ENCODE assay signal across 1 cellular context in the genomic region with DNA sequence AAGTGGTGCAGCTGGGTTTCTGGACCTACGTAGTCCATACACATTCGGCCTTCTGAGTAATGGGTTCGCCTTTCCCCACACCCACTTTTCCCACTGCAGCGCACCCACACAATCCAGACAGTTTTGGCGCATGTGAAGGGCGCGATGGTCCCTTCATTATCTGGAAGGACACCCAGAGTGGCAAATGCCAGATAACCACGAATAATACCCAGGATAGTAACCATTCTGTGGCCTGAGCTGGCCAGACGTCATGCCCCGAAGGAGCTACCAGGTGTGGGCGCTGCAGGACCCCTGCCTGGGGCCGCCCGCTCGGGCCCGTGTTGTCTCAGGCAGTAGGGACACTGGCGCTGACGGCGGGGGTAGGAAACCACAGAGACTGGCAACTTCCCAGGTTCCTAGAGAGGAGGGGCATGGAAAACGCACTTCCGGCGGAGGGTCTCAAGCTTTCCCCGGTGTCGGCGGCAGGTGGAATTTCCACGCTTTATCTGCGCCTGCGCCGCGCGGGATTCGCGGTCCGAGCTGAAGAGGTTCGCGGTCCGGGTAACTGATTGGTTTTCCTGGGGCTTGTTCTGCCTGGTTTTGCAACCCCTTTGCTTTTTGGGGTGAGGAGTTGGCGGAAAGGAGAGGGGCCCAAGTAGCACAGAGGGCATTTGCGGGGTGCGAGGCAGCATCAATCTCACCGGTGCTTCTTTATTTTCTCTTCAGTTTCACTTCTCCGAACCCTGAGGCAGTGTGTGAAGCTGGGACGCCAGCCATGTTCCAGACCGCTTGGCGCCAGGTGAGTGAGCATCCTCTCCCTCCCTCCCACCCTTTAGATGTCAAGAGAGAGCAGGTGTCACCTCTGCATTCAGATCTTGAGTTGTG.
TF ChIP-seq lines count a peak whose summit lies in the region.

Gene ZNF620, plus strand, starts transcription at position 441 of the 864 bp plus-strand sequence. Its CDS starts 314 bp downstream, at position 755.

TF ChIP-seq in HepG2, 621 proteins besides CTCF, POLR2A, EP300 and RAD21 (continued from another document and continues in another):
- no peak for TF ChIP-seq DZIP1 (CRISPR knock-in tag; IDR thresholded peaks at IDR 0.05)
- TF ChIP-seq RBFOX2 (IDR thresholded peaks at IDR 0.05; ENCODE audit: low read depth, low read length): peak; percentile 73
- TF ChIP-seq ZNF577 (CRISPR knock-in tag; IDR thresholded peaks at IDR 0.05; ENCODE audit: borderline replicate concordance, low read depth): no peak
- TF ChIP-seq MYNN (CRISPR knock-in tag; IDR thresholded peaks at IDR 0.05; ENCODE audit: low read depth): no peak
- TF ChIP-seq ZNF784 (CRISPR knock-in tag; IDR thresholded peaks at IDR 0.05; ENCODE audit: borderline replicate concordance): no peak
- TF ChIP-seq ZNF34 (CRISPR knock-in tag; IDR thresholded peaks at IDR 0.05; ENCODE audit: borderline replicate concordance): no peak
- TF ChIP-seq ZNF296 (CRISPR knock-in tag; conservative IDR thresholded peaks at IDR 0.05): no peak
- TF ChIP-seq ZIK1 (CRISPR knock-in tag; IDR thresholded peaks at IDR 0.05; ENCODE audit: borderline replicate concordance, low read depth): no peak
- TF ChIP-seq NFYC (CRISPR knock-in tag; IDR thresholded peaks at IDR 0.05): 0 out of 2 replicates have a peak, but pooled peaks have one; percentile 10
- no peak for TF ChIP-seq ZNF24 (IDR thresholded peaks at IDR 0.05)
- TF ChIP-seq STAG1 (CRISPR knock-in tag; IDR thresholded peaks at IDR 0.05): peak; percentile 48
- TF ChIP-seq ZSCAN9 (CRISPR knock-in tag; IDR thresholded peaks at IDR 0.05; ENCODE audit: borderline replicate concordance): no peak
- TF ChIP-seq ZNF724P (CRISPR knock-in tag; IDR thresholded peaks at IDR 0.05; ENCODE audit: borderline replicate concordance): no peak
- TF ChIP-seq ZBTB14 (CRISPR knock-in tag; IDR thresholded peaks at IDR 0.05): no peak
- TF ChIP-seq ADNP (CRISPR knock-in tag; IDR thresholded peaks at IDR 0.05): no peak
- TF ChIP-seq ZNF260 (CRISPR knock-in tag; IDR thresholded peaks at IDR 0.05; ENCODE audit: borderline replicate concordance, low read depth): no peak
- TF ChIP-seq CBFB (CRISPR knock-in tag; IDR thresholded peaks at IDR 0.05): peak; percentile 76
- TF ChIP-seq ZNF256 (CRISPR knock-in tag; conservative IDR thresholded peaks at IDR 0.05): no peak
- no peak for TF ChIP-seq HNF1A (IDR thresholded peaks at IDR 0.05; ENCODE audit: low read depth)
- TF ChIP-seq HNF1A (CRISPR knock-in tag; IDR thresholded peaks at IDR 0.05; ENCODE audit: borderline replicate concordance): 0 out of 2 replicates have a peak, but pooled peaks have one; percentile 34
- TF ChIP-seq ZNF430 (CRISPR knock-in tag; IDR thresholded peaks at IDR 0.05): 0 out of 2 replicates have a peak, but pooled peaks have one; percentile 37
- TF ChIP-seq ZNF496 (CRISPR knock-in tag; IDR thresholded peaks at IDR 0.05; ENCODE audit: insufficient replicate concordance): no peak
- no peak for TF ChIP-seq SMARCE1 (IDR thresholded peaks at IDR 0.05; ENCODE audit: borderline replicate concordance)
- TF ChIP-seq ATF3 (CRISPR knock-in tag; IDR thresholded peaks at IDR 0.05): no peak
- peak; percentile 91 for TF ChIP-seq THAP11 (CRISPR knock-in tag; IDR thresholded peaks at IDR 0.05)
- TF ChIP-seq GATAD2A (CRISPR knock-in tag; IDR thresholded peaks at IDR 0.05): peak; percentile 75
- TF ChIP-seq BRCA1 (CRISPR knock-in tag; IDR thresholded peaks at IDR 0.05): no peak
- peak; percentile 64; the same call in 1 of the 2 replicates for TF ChIP-seq ZNF350 (CRISPR knock-in tag; IDR thresholded peaks at IDR 0.05; ENCODE audit: borderline replicate concordance, low read depth)
- peak; percentile 35 for TF ChIP-seq ERF (CRISPR knock-in tag; IDR thresholded peaks at IDR 0.05)
- TF ChIP-seq KMT2A (CRISPR knock-in tag; IDR thresholded peaks at IDR 0.05): peak; percentile 89
- TF ChIP-seq SCMH1 (CRISPR knock-in tag; IDR thresholded peaks at IDR 0.05; ENCODE audit: borderline replicate concordance): no peak
- no peak for TF ChIP-seq TMF1 (CRISPR knock-in tag; IDR thresholded peaks at IDR 0.05; ENCODE audit: low read depth)
- 0 out of 2 replicates have a peak, but pooled peaks have one; percentile 42 for TF ChIP-seq SMYD3 (CRISPR knock-in tag; IDR thresholded peaks at IDR 0.05)
- TF ChIP-seq, protein P1, sequence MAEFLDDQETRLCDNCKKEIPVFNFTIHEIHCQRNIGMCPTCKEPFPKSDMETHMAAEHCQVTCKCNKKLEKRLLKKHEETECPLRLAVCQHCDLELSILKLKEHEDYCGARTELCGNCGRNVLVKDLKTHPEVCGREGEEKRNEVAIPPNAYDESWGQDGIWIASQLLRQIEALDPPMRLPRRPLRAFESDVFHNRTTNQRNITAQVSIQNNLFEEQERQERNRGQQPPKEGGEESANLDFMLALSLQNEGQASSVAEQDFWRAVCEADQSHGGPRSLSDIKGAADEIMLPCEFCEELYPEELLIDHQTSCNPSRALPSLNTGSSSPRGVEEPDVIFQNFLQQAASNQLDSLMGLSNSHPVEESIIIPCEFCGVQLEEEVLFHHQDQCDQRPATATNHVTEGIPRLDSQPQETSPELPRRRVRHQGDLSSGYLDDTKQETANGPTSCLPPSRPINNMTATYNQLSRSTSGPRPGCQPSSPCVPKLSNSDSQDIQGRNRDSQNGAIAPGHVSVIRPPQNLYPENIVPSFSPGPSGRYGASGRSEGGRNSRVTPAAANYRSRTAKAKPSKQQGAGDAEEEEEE (CRISPR knock-in tag; IDR thresholded peaks at IDR 0.05; ENCODE audit: borderline replicate concordance): peak; percentile 69; the same call in 1 of the 2 replicates
- TF ChIP-seq ZNF143 (CRISPR knock-in tag; IDR thresholded peaks at IDR 0.05): no peak
- no peak for TF ChIP-seq ZFP1 (CRISPR knock-in tag; IDR thresholded peaks at IDR 0.05)
- TF ChIP-seq LBX2 (CRISPR knock-in tag; IDR thresholded peaks at IDR 0.05; ENCODE audit: borderline replicate concordance): no peak
- TF ChIP-seq ZNF619 (CRISPR knock-in tag; IDR thresholded peaks at IDR 0.05): peak; percentile 50; the same call in 1 of the 2 replicates
- TF ChIP-seq, protein P2, sequence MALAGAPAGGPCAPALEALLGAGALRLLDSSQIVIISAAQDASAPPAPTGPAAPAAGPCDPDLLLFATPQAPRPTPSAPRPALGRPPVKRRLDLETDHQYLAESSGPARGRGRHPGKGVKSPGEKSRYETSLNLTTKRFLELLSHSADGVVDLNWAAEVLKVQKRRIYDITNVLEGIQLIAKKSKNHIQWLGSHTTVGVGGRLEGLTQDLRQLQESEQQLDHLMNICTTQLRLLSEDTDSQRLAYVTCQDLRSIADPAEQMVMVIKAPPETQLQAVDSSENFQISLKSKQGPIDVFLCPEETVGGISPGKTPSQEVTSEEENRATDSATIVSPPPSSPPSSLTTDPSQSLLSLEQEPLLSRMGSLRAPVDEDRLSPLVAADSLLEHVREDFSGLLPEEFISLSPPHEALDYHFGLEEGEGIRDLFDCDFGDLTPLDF (CRISPR knock-in tag; IDR thresholded peaks at IDR 0.05): peak; percentile 58; the same call in 1 of the 2 replicates
- peak; percentile 81 for TF ChIP-seq JARID2 (CRISPR knock-in tag; IDR thresholded peaks at IDR 0.05; ENCODE audit: insufficient replicate concordance)
- TF ChIP-seq, protein P3, sequence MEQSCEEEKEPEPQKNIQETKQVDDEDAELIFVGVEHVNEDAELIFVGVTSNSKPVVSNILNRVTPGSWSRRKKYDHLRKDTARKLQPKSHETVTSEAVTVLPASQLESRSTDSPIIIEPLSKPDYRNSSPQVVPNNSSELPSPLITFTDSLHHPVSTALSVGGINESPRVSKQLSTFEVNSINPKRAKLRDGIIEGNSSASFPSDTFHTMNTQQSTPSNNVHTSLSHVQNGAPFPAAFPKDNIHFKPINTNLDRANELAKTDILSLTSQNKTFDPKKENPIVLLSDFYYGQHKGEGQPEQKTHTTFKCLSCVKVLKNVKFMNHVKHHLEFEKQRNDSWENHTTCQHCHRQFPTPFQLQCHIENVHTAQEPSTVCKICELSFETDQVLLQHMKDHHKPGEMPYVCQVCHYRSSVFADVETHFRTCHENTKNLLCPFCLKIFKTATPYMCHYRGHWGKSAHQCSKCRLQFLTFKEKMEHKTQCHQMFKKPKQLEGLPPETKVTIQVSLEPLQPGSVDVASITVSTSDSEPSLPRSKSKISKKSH (CRISPR knock-in tag; IDR thresholded peaks at IDR 0.05; ENCODE audit: borderline replicate concordance): peak; percentile 48; the same call in 1 of the 2 replicates
- TF ChIP-seq RFX1 (IDR thresholded peaks at IDR 0.05): no peak
- no peak for TF ChIP-seq MBNL3 (CRISPR knock-in tag; conservative IDR thresholded peaks at IDR 0.05)
- no peak for TF ChIP-seq ZBTB21 (CRISPR knock-in tag; IDR thresholded peaks at IDR 0.05)
- no peak for TF ChIP-seq GZF1 (CRISPR knock-in tag; IDR thresholded peaks at IDR 0.05)
- TF ChIP-seq MIXL1 (CRISPR knock-in tag; IDR thresholded peaks at IDR 0.05): 0 out of 2 replicates have a peak, but pooled peaks have one; percentile 31
- peak; percentile 78; the same call in 1 of the 2 replicates for TF ChIP-seq HNRNPL (IDR thresholded peaks at IDR 0.05; ENCODE audit: low read depth, low read length)
